In the genomic region with DNA sequence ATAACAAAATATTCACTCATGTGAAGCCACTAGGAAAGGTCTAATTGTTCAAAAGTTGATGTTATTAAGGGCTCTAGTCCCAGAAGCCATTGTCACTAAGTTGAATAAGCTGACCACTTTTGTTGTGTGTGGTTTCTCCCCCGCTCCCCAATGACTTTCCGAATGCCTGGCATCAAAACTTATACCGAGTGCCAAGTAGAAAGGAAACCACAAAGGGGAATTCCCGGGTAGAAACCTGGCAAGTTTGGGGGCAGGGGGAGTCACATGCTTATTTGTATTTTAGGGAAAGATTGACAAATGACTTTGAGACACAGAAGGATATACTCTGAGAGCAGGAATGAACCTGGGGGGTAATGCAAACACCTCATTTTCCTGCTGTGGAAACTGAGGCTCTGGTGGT, we compare ENCODE assay signal across 8 cellular contexts.
DNase-seq lines count a peak whose midpoint lies in the region; ATAC-seq lines count a peak whose summit lies in the region.
"Had no signal": no experiment of that assay in that cellular context is flagged by ENCODE, and none has a peak within 500 bp of the region (broad histone marks: within the 10 kb centered on the region; RNA-seq: fewer than 3 reads in every experiment).

No MANE protein-coding gene starts in this region.

- peak overlapping the region; percentile 15 for H3K27ac Mint-ChIP-seq in activated T-cell treated with anti-CD3 and anti-CD28 coated beads, Interleukin-2, amount 50 U/mL, for 72 hours

- peaks cover 0 to 5% of the 10 kb centered on the region in 2 donors for H3K36me3 Mint-ChIP-seq in activated T-cell treated with anti-CD3 and anti-CD28 coated beads, Interleukin-2, amount 50 U/mL, for 72 hours (ENCODE audit: insufficient read depth in 2 of 2)

- DNase-seq in LHCN-M2 (ENCODE audit: low read depth) (peak; percentile 45), left lobe of liver (ENCODE audit: low spot score) (peak; percentile 51), NCI-H345 (lab: John Stamatoyannopoulos, UW) (no peak)
- DNase-seq in activated T-cell treated with anti-CD3 and anti-CD28 coated beads, Interleukin-2, amount 50 U/mL, for 72 hours: peak; percentile 49 to 65
- peak; percentile 66 for DNase-seq in stimulated activated naive CD8-positive, alpha-beta T cell treated with anti-CD3 and anti-CD28 coated beads, Interleukin-15, Interleukin-2, amounts not matched to agents 100 U/mL and 50 U/mL, for 24 hours

- peaks cover 63% of the 10 kb centered on the region for H3K4me1 Mint-ChIP-seq in activated T-cell treated with anti-CD3 and anti-CD28 coated beads, Interleukin-2, amount 50 U/mL, for 72 hours (ENCODE audit: low read depth)

- no peaks in the 10 kb centered on the region for H3K9me3 Mint-ChIP-seq in activated T-cell treated with anti-CD3 and anti-CD28 coated beads, Interleukin-2, amount 50 U/mL, for 72 hours
- H3K9me3 Mint-ChIP-seq: neural crest cell had no signal

- no peaks in the 10 kb centered on the region for H3K27me3 Mint-ChIP-seq in activated T-cell treated with anti-CD3 and anti-CD28 coated beads, Interleukin-2, amount 50 U/mL, for 72 hours (ENCODE audit: low read depth)

- ATAC-seq in activated T-cell treated with anti-CD3 and anti-CD28 coated beads, Interleukin-2, amount 50 U/mL, for 72 hours (replicated peaks in 1 of 2): peak; percentile 45 to 61
- ATAC-seq in left lobe of liver: peak; percentile 39
- peak; percentile 44 for ATAC-seq in stimulated activated naive CD8-positive, alpha-beta T cell treated with anti-CD3 and anti-CD28 coated beads, Interleukin-15, Interleukin-2, amounts not matched to agents 100 U/mL and 50 U/mL, for 24 hours
- ATAC-seq in HG03565 (IDR thresholded peaks at IDR 0.05; ENCODE audit: unreplicated experiment): no peak
- ATAC-seq in HG03097 (IDR thresholded peaks at IDR 0.05; ENCODE audit: low FRiP score, unreplicated experiment): no peak

- H3K4me3 Mint-ChIP-seq in activated T-cell treated with anti-CD3 and anti-CD28 coated beads, Interleukin-2, amount 50 U/mL, for 72 hours: peak overlapping the region; percentile 72 to 74
- H3K4me3 Mint-ChIP-seq: neural crest cell had no signal

Comparison
In these comparisons a context has a peak if more than half of its experiments do, and no peak if none do; other contexts are left out.
1. ATAC-seq: peak in activated T-cell treated with anti-CD3 and anti-CD28 coated beads, Interleukin-2, amount 50 U/mL, for 72 hours (2 of 2), left lobe of liver (single experiment) and stimulated activated naive CD8-positive, alpha-beta T cell treated with anti-CD3 and anti-CD28 coated beads, Interleukin-15, Interleukin-2, amounts not matched to agents 100 U/mL and 50 U/mL, for 24 hours (single experiment); none in HG03565 (single experiment) and HG03097 (single experiment).